23 cellular contexts compared by ENCODE assay signal in the genomic region with DNA sequence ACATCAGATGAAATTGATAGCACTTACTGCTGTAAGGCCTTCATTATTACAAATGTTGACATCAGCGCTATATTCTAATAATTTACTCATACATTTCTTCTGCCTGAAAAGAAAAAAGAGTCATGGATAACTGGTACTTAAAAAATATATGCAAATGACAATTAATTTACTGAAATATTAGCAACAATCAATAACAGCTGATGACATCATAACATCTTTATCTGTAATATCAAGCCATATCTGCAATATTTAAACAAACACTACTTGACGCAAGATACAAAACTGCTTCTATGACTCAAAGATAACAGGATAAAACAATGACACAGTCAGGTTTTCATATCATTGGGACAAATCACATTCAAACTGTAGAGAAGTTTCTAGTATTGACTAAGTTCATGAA. TPM values are rescaled to one million over a fixed set of nuclear protein-coding genes. Genes with fewer than 3 reads are reported as not detected.
DNase-seq lines count a peak whose midpoint lies in the region; ATAC-seq, FAIRE-seq and TF ChIP-seq lines count a peak whose summit lies in the region.
"Had no signal": no experiment of that assay in that cellular context is flagged by ENCODE, and none has a peak within 500 bp of the region (broad histone marks: within the 10 kb centered on the region; RNA-seq: fewer than 3 reads in every experiment).

No MANE protein-coding gene starts in this region.

- DNase-seq in K562 (ENCODE audit: extremely low read depth in 1 of 4, low spot score in 3 of 4) (no peak), endothelial cell of umbilical vein (ENCODE audit: low read depth, low spot score) (no peak), endothelial cell (ENCODE audit: low spot score) (no peak), Calu3 (no peak)
- DNase-seq: Caco-2; CD4-positive, CD25-positive, alpha-beta regulatory T cell; CD8-positive, alpha-beta T cell; DMS 273 treated with DMSO at 0.1 percent for 48 hours; DMS79; EL; GDM1; H9; HFFc6 had no signal

- no peak overlapping the region for H2AFZ ChIP-seq in K562 (ENCODE audit: low read depth, low read length)
- H2AFZ ChIP-seq in endothelial cell of umbilical vein (ENCODE audit: low read depth, low read length), result no peak overlapping the region
- H2AFZ ChIP-seq: GM23338 had no signal

- BruUV-seq in K562 (replicated peaks; lab: Mats Ljungman, UMichigan) (no TSS peak), endothelial cell of umbilical vein (replicated peaks; lab: Mats Ljungman, UMichigan) (no TSS peak), Calu3 (replicated peaks; lab: Mats Ljungman, UMichigan) (no TSS peak)

- no peaks in the 10 kb centered on the region for H3K27me3 ChIP-seq in K562 (ENCODE audit: control insufficient read depth in 2 of 2, insufficient read depth in 2 of 2, low read length in 2 of 2)
- no peaks in the 10 kb centered on the region for H3K27me3 ChIP-seq in endothelial cell of umbilical vein (ENCODE audit: control insufficient read depth in 2 of 2, insufficient read depth in 2 of 2, low read length in 2 of 2)
- H3K27me3 ChIP-seq: BLaER1 had no signal

- dilution Hi-C loops in endothelial cell of umbilical vein (cut with MboI; ENCODE audit: extremely low pct_ligation_motif_present, low sequenced_read_pairs), result no loop called here

- FAIRE-seq in K562 (lab: Jason Lieb, UNC), result no peak
- FAIRE-seq in endothelial cell of umbilical vein (lab: Jason Lieb, UNC), result no peak
- FAIRE-seq: D721Med, GM12878, GM19239 had no signal

- CTCF ChIA-PET in HEK293 (lab: Yijun Ruan, JAX) (no interaction called here), K562 (lab: Yijun Ruan, JAX; ENCODE audit: low intra/inter-chr PET ratio) (no interaction called here), endothelial cell of umbilical vein (lab: Charles Lee) (no interaction called here), Calu3 (lab: Charles Lee) (no interaction called here)

- in situ Hi-C loops in K562 (cut with MboI), result no loop called here

- H3K9me3 Mint-ChIP-seq in endothelial cell (ENCODE audit: unreplicated experiment), result no peaks in the 10 kb centered on the region
- no peaks in the 10 kb centered on the region for H3K9me3 Mint-ChIP-seq in Calu3 (ENCODE audit: low read depth, unreplicated experiment)
- H3K9me3 Mint-ChIP-seq: CD8-positive, alpha-beta T cell; GM23338; H9; HFFc6 had no signal

- H4K20me1 ChIP-seq in K562 (replicated peaks; ENCODE audit: control insufficient read depth, insufficient read depth, low read length) (no peaks in the 10 kb centered on the region), endothelial cell of umbilical vein (replicated peaks; ENCODE audit: control insufficient read depth, extremely low read depth, insufficient read depth, low read length) (no peaks in the 10 kb centered on the region)
- H4K20me1 ChIP-seq: BLaER1 had no signal

- H3K9me3 ChIP-seq in HEK293 (ENCODE audit: control insufficient read depth, insufficient read depth, low read depth, low read length) (no peaks in the 10 kb centered on the region), K562 (replicated peaks; ENCODE audit: control insufficient read depth, insufficient read depth, low read depth, low read length) (no peaks in the 10 kb centered on the region), endothelial cell of umbilical vein (replicated peaks; ENCODE audit: control insufficient read depth, insufficient read depth, low read length) (no peaks in the 10 kb centered on the region)
- H3K9me3 ChIP-seq: BLaER1, Caco-2 had no signal

- H3K36me3 ChIP-seq in HEK293 (ENCODE audit: control insufficient read depth in 2 of 2, insufficient read depth in 1 of 2, low read length in 2 of 2) (peaks cover 8 to 48% of the 10 kb centered on the region in 2 experiments; a peak in 2 of 3 replicates), K562 (ENCODE audit: control insufficient read depth, insufficient read depth, low read length) (peaks cover 6% of the 10 kb centered on the region; the same call in 2 of the 3 replicates), endothelial cell of umbilical vein (ENCODE audit: control insufficient read depth in 2 of 2, extremely low read depth in 1 of 2, insufficient read depth in 2 of 2, low read length in 2 of 2) (peaks cover 0 to 4% of the 10 kb centered on the region in 2 experiments)

- H3K4me3 ChIP-seq in HEK293 (ENCODE audit: low read depth, low read length), result no peak overlapping the region
- H3K4me3 ChIP-seq in K562, result no peak overlapping the region
- no peak overlapping the region for H3K4me3 ChIP-seq in endothelial cell of umbilical vein (replicated peaks in 1 of 3; ENCODE audit: insufficient read depth in 1 of 3, low read depth in 1 of 3, low read length in 3 of 3)
- H3K4me3 ChIP-seq: BLaER1, GM12878, GM23338 had no signal

- no peak overlapping the region for H3K27ac Mint-ChIP-seq in endothelial cell (ENCODE audit: unreplicated experiment)
- no peak overlapping the region for H3K27ac Mint-ChIP-seq in Calu3 (ENCODE audit: unreplicated experiment)
- H3K27ac Mint-ChIP-seq: B cell; CD8-positive, alpha-beta T cell; GM23338; HFFc6 had no signal

- no peak for TF ChIP-seq EP300 in K562 (IDR thresholded peaks at IDR 0.05; ENCODE audit: low read length)

- no peak for TF ChIP-seq POLR2A in K562 (conservative IDR thresholded peaks at IDR 0.05)
- no peak for TF ChIP-seq POLR2A in endothelial cell of umbilical vein (IDR thresholded peaks at IDR 0.05; ENCODE audit: low read depth, low read length)

- H3K9ac ChIP-seq in K562 (ENCODE audit: insufficient read depth in 1 of 2, low read depth in 2 of 2, low read length in 2 of 2), result no peak overlapping the region
- no peak overlapping the region for H3K9ac ChIP-seq in endothelial cell of umbilical vein (replicated peaks; ENCODE audit: extremely low read depth, insufficient read depth, low read length)
- H3K9ac ChIP-seq: BLaER1 had no signal

- H3K4me1 Mint-ChIP-seq in endothelial cell (ENCODE audit: unreplicated experiment) (no peaks in the 10 kb centered on the region), Calu3 (ENCODE audit: low read depth, unreplicated experiment) (no peaks in the 10 kb centered on the region)
- H3K4me1 Mint-ChIP-seq: B cell, H9 had no signal

- 83% methylated on average over 2 of the region's 2 CpGs for WGBS in K562 (ENCODE audit: insufficient coverage, low coverage, missing lambda C conversion rate)

- POLR2A ChIA-PET in HEK293 (lab: Yijun Ruan, JAX), result no interaction called here
- POLR2A ChIA-PET in K562 (lab: Yijun Ruan, JAX), result no interaction called here
- POLR2A ChIA-PET in endothelial cell of umbilical vein (lab: Charles Lee), result no interaction called here

- TF ChIP-seq RAD21 in K562 (CRISPR knock-in tag; conservative IDR thresholded peaks at IDR 0.05 in 1 of 2, IDR thresholded peaks at IDR 0.05 in 1 of 2), result no peak

- TF ChIP-seq CTCF in HEK293 (tag by site-specific recombination; IDR thresholded peaks at IDR 0.05) (no peak), K562 (IDR thresholded peaks at IDR 0.05 in 2 of 3, conservative IDR thresholded peaks at IDR 0.05 in 1 of 3; ENCODE audit: insufficient read depth in 2 of 3, low read depth in 1 of 3, low read length in 3 of 3) (no peak), endothelial cell of umbilical vein (IDR thresholded peaks at IDR 0.05; ENCODE audit: extremely low read depth in 1 of 2, insufficient read depth in 1 of 2, low read depth in 1 of 2, low read length in 2 of 2) (no peak), endothelial cell (IDR thresholded peaks at IDR 0.05; ENCODE audit: unreplicated experiment) (no peak), Calu3 (IDR thresholded peaks at IDR 0.05; ENCODE audit: unreplicated experiment) (no peak)

- intact Hi-C loops in K562 (cut with micrococcal nuclease), result no loop called here
- intact Hi-C loops in endothelial cell of umbilical vein (cut with micrococcal nuclease), result no loop called here
- intact Hi-C loops in Calu3 (cut with micrococcal nuclease; ENCODE audit: unreplicated experiment), result no loop called here

- no peak overlapping the region for H3K4me2 ChIP-seq in K562 (ENCODE audit: insufficient read depth, low read length)
- no peak overlapping the region for H3K4me2 ChIP-seq in endothelial cell of umbilical vein (ENCODE audit: insufficient read depth, low read length)
- H3K4me2 ChIP-seq: BLaER1, GM23338 had no signal

- H3K4me1 ChIP-seq in HEK293 (ENCODE audit: control insufficient read depth, insufficient read depth, low read length) (no peaks in the 10 kb centered on the region), K562 (replicated peaks in 1 of 2; ENCODE audit: control insufficient read depth in 2 of 2, insufficient read depth in 2 of 2, low read length in 2 of 2) (no peaks in the 10 kb centered on the region), endothelial cell of umbilical vein (ENCODE audit: control insufficient read depth, extremely low read depth, insufficient read depth, low read length) (no peaks in the 10 kb centered on the region)
- H3K4me1 ChIP-seq: BLaER1, Caco-2 had no signal

- ATAC-seq in K562, result no peak
- ATAC-seq in GM21423 (IDR thresholded peaks at IDR 0.05; ENCODE audit: unreplicated experiment), result no peak
- ATAC-seq: CD8-positive, alpha-beta T cell; GM12878; GM23338; HCT116 had no signal

- H3K4me3 Mint-ChIP-seq in endothelial cell (ENCODE audit: unreplicated experiment) (no peak overlapping the region), Calu3 (ENCODE audit: low read depth, unreplicated experiment) (no peak overlapping the region)
- H3K4me3 Mint-ChIP-seq: B cell; CD4-positive, CD25-positive, alpha-beta regulatory T cell; CD8-positive, alpha-beta T cell; GM23338; H9; HFFc6 had no signal

- H3K79me2 ChIP-seq in K562 (ENCODE audit: control insufficient read depth, insufficient read depth, low read length), result no peaks in the 10 kb centered on the region
- no peaks in the 10 kb centered on the region for H3K79me2 ChIP-seq in endothelial cell of umbilical vein (ENCODE audit: control insufficient read depth, insufficient read depth, low read length)

- no peaks in the 10 kb centered on the region for H3K27me3 Mint-ChIP-seq in endothelial cell (ENCODE audit: unreplicated experiment)
- no peaks in the 10 kb centered on the region for H3K27me3 Mint-ChIP-seq in Calu3 (ENCODE audit: unreplicated experiment)
- H3K27me3 Mint-ChIP-seq: B cell; CD4-positive, CD25-positive, alpha-beta regulatory T cell had no signal

- H3K36me3 Mint-ChIP-seq in endothelial cell (ENCODE audit: low read depth, unreplicated experiment) (peaks cover 21% of the 10 kb centered on the region), Calu3 (ENCODE audit: insufficient read depth, unreplicated experiment) (no peaks in the 10 kb centered on the region)

- no peak overlapping the region for H3K27ac ChIP-seq in HEK293 (ENCODE audit: extremely low read depth, low read depth, low read length)
- no peak overlapping the region for H3K27ac ChIP-seq in K562 (ENCODE audit: extremely low read depth, low read depth, low read length)
- no peak overlapping the region for H3K27ac ChIP-seq in endothelial cell of umbilical vein (ENCODE audit: insufficient read depth, low read depth, low read length)
- H3K27ac ChIP-seq: BLaER1, C4-2B had no signal

- no peaks in the 10 kb centered on the region for H3K9me1 ChIP-seq in K562 (ENCODE audit: control insufficient read depth, insufficient read depth, low read length)
- no peaks in the 10 kb centered on the region for H3K9me1 ChIP-seq in endothelial cell of umbilical vein (replicated peaks; ENCODE audit: control insufficient read depth, extremely low read depth, insufficient read depth, low read length)

RNA-seq across cellular contexts. Expression of a gene that starts 16.5 kb away (rescaled TPM):
- total RNA-seq in K562 (2011; cell fraction: chromatin; rRNA removed; ENCODE audit: low replicate concordance), result 23.8 and 75.5 TPM in 2 replicates
- 8.5 and 12.9 TPM in 2 replicates for total RNA-seq in K562 (2011; cell fraction: nucleolus; rRNA removed)
- total RNA-seq in K562 (2011; cell fraction: nucleoplasm; rRNA removed), result 19.4 and 33.0 TPM in 2 replicates
- total RNA-seq in K562 (2014; rRNA removed) (8.3 and 13.4 TPM in 2 replicates), K562 (2014; rRNA removed; fragmentation: Illumina TruSeq; extraction: Trizol) (11.4 and 11.6 TPM in 2 replicates), K562 (2015; rRNA removed; fragmentation: Illumina TruSeq; extraction: Trizol) (9.3 and 11.6 TPM in 2 replicates), K562 (2021) (10.1 and 10.3 TPM in 2 replicates), endothelial cell of umbilical vein (12.8 and 14.8 TPM in 2 replicates), endothelial cell (ENCODE audit: unreplicated experiment) (23.0 TPM), Calu3 (2022) (7.9 and 12.5 TPM in 2 replicates)
- polyA plus RNA-seq in K562 (2011; rRNA removed) (16.7 and 19.9 TPM in 2 replicates), K562 (2014; fragmentation: Illumina TruSeq; extraction: Trizol) (7.2 and 7.7 TPM in 2 replicates), K562 (2014; fragmentation: Nextera tagmentation; extraction: Ambion mirVana) (1 to 10 TPM; 3.6 to 4.9 TPM), K562 (2014; rRNA removed) (8.5 and 9.1 TPM in 2 replicates), endothelial cell of umbilical vein (3.6 and 4.9 TPM in 2 replicates)
- polyA plus RNA-seq in K562 (2011; cell fraction: cytosol; rRNA removed), result 6.1 and 6.5 TPM in 2 replicates
- polyA plus RNA-seq in K562 (2011; cell fraction: nucleus; rRNA removed), result 18.1 and 27.5 TPM in 2 replicates
- polyA plus RNA-seq in K562 (2012), result 6.5 and 11.4 TPM in 2 replicates
- polyA minus RNA-seq in K562 (2011; rRNA and poly(A)+ RNA removed), result 31.6 and 34.6 TPM in 2 replicates
- polyA minus RNA-seq in K562 (2011; cell fraction: cytosol; rRNA and poly(A)+ RNA removed), result 7.0 and 9.4 TPM in 2 replicates
- polyA minus RNA-seq in K562 (2011; cell fraction: nucleus; rRNA and poly(A)+ RNA removed), result 26.0 and 35.4 TPM in 2 replicates
- 5.5 and 6.1 TPM in 2 replicates for polyA plus RNA-seq in endothelial cell of umbilical vein (2011; cell fraction: cytosol; rRNA removed)
- polyA plus RNA-seq in endothelial cell of umbilical vein (2011; cell fraction: nucleus; rRNA removed), result 13.9 and 16.9 TPM in 2 replicates
- polyA plus RNA-seq in endothelial cell of umbilical vein (2012), result 8.5 TPM in 2 replicates
- polyA minus RNA-seq in endothelial cell of umbilical vein, result 31.0 and 35.2 TPM in 2 replicates
- 6.9 TPM for polyA minus RNA-seq in endothelial cell of umbilical vein (2011; cell fraction: cytosol; rRNA and poly(A)+ RNA removed)
- polyA minus RNA-seq in endothelial cell of umbilical vein (2011; cell fraction: nucleus; rRNA and poly(A)+ RNA removed), result 41.4 and 47.5 TPM in 2 replicates
